Comparison of ENCODE assay signal across 8 cellular contexts in the genomic region with DNA sequence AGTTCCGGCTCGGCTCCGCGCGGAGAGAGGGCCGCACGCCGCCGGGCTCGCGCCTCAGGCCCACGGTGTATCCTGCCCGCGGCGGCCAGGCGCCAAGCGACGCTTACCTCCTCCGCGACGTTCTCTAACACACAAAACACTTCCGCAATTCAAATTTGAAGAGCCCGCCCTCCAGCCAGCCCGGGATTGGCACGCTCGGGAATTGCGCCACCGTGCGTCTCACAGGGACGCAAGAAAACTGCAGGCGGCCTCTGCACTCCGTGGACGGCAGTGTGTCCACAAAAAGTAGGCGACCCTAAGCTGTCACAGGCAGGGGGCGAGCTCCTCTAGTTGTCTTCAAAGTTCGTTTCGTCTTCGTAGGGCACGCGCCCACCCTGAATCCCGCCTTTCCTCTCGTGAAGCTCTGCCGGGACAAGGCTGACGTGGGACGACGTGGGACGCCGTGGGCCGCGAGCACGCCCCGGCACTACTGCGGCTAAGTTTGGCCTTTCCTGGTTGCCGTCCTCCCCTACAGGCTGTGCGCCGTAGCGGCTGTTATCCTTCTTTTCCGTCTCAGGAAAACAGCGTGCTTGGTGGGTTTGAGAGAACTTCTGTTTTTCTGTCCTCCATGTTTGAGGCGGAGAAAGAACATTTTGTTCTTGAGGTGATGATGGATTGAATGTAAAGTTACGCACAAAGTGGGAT. TPM values are rescaled to one million over a fixed set of nuclear protein-coding genes. Genes with fewer than 3 reads are reported as not detected.
A peak's percentile ranks its signal among the peaks of the same experiment; 100 is the strongest.
DNase-seq lines count a peak whose midpoint lies in the region; ATAC-seq, FAIRE-seq and TF ChIP-seq lines count a peak whose summit lies in the region.

TSS of gene MIS18BP1 (minus strand) at position 133 of the 684 bp plus-strand sequence. CDS start 5,916 bp downstream, outside the sequence.

- H3K27ac ChIP-seq in A549 (peak within 1 kb of the TSS; percentile 82 to 92), body of pancreas (peak within 1 kb of the TSS; percentile 84 to 97 (median 95)), sigmoid colon (peak within 1 kb of the TSS; percentile 87 to 93 (median 91))

- H3K9me3 ChIP-seq in A549 (no peaks in the 10 kb centered on the region), body of pancreas (no peaks in the 10 kb centered on the region), sigmoid colon (peaks cover 0 to 3% (median 0%) of the 10 kb centered on the region in 4 donors)

- no peak; a peak in 1 of 5 replicates for TF ChIP-seq RAD21 in A549 (conservative IDR thresholded peaks at IDR 0.05 in 1 of 2, IDR thresholded peaks at IDR 0.05 in 1 of 2)

- FAIRE-seq in A549 (lab: Jason Lieb, UNC) (no peak), TTC549 (lab: Jason Lieb, UNC) (peak; percentile 40)

- H3K4me3 ChIP-seq in A549 (peak within 1 kb of the TSS; percentile 72), body of pancreas (peak within 1 kb of the TSS; percentile 14 to 87), sigmoid colon (peak within 1 kb of the TSS; percentile 71 to 79 (median 72))

- peak; percentile 86 to 98 for DNase-seq in A549 (ENCODE audit: low read depth in 1 of 2, low spot score in 1 of 2)
- peak; percentile 96 for DNase-seq in NCI-H2107 treated with DMSO at 0.1 percent for 48 hours (lab: John Stamatoyannopoulos, UW; ENCODE audit: unreplicated experiment)
- peak; percentile 93 to 97 (median 96) for DNase-seq in body of pancreas
- DNase-seq in iPS DF 4.7 (ENCODE audit: extremely low read depth, low spot score), result peak; percentile 76
- peak; percentile 96 for DNase-seq in sigmoid colon

- peak; percentile 89 to 95 for ATAC-seq in A549
- peak; percentile 69 for ATAC-seq in HG03066 (IDR thresholded peaks at IDR 0.05; ENCODE audit: low read depth, unreplicated experiment)
- ATAC-seq in body of pancreas, result peak; percentile 94

- under 1% methylated on average over 34 of the region's 61 CpGs for WGBS in A549 (ENCODE audit: missing lambda C conversion rate)
- 1 to 2% methylated on average over 19 to 61 of the region's 61 CpGs for WGBS in body of pancreas, 2 donors
- WGBS in sigmoid colon, 2 donors, result 1% methylated on average over 61 of the region's 61 CpGs

- TF ChIP-seq POLR2A in A549 (IDR thresholded peaks at IDR 0.05; ENCODE audit: low read length) (peak; percentile 51), GM18526 (IDR thresholded peaks at IDR 0.05; ENCODE audit: extremely low read depth, insufficient read length) (peak; percentile 69), body of pancreas (IDR thresholded peaks at IDR 0.05) (peak; percentile 43 to 83 (median 82)), sigmoid colon (IDR thresholded peaks at IDR 0.05) (peak; percentile 25 to 45)

- H3K36me3 ChIP-seq in body of pancreas (replicated peaks in 1 of 2; ENCODE audit: insufficient read depth in 1 of 2, low read depth in 2 of 2) (no peaks in the 10 kb centered on the region), sigmoid colon (no peaks in the 10 kb centered on the region)

- CTCF ChIA-PET in A549 (lab: Yijun Ruan, JAX), result interaction anchor here (0.7 to 8.7 kb wide), 10 partner anchors 8 to 342 kb away, joined by 3 to 57 read pairs (median 5); partner anchors contain the start of genes KLHL28 and TOGARAM1

- POLR2A ChIA-PET in A549 (lab: Yijun Ruan, JAX), result interaction anchor here (1.0 to 2.8 kb wide), 6 partner anchors 16 to 356 kb away, joined by 3 to 11 read pairs (median 6); partner anchors contain the start of genes FKBP3, KLHL28 and TOGARAM1

- peak; percentile 66 for TF ChIP-seq CTCF in A549 (IDR thresholded peaks at IDR 0.05)
- TF ChIP-seq CTCF in body of pancreas (IDR thresholded peaks at IDR 0.05), result peak; percentile 56 to 95 (median 79)
- peak; percentile 49 to 81 (median 67) for TF ChIP-seq CTCF in sigmoid colon (IDR thresholded peaks at IDR 0.05)

- H3K4me1 ChIP-seq in A549 (peaks cover 22% of the 10 kb centered on the region; the same call in 2 of the 3 replicates), body of pancreas (peaks cover 19% of the 10 kb centered on the region), sigmoid colon (peaks cover 0 to 17% (median 11%) of the 10 kb centered on the region in 4 donors)

- H3K4me2 ChIP-seq in A549, result peak within 1 kb of the TSS; percentile 93

- H3K27me3 ChIP-seq in body of pancreas (no peaks in the 10 kb centered on the region), sigmoid colon (no peaks in the 10 kb centered on the region)

- TF ChIP-seq EP300 in A549 (IDR thresholded peaks at IDR 0.05) (0 out of 5 replicates have a peak, but pooled peaks of 1 of the 2 experiments have one; percentile 14), sigmoid colon (IDR thresholded peaks at IDR 0.05) (peak in 1 of 4 donors; percentile 62)

- intact Hi-C loops in body of pancreas (cut with DNase I) (no loop called here), sigmoid colon (cut with DNase I) (loop anchor here (5.0 kb wide), 2 partner anchors 116 to 341 kb away; partner anchors contain the start of gene FANCM)

TF ChIP-seq in A549, 52 proteins besides CTCF, POLR2A, EP300 and RAD21 (continues in another document):
- TF ChIP-seq NR3C1 (IDR thresholded peaks at IDR 0.05), result no peak
- no peak for TF ChIP-seq CBX8 (IDR thresholded peaks at IDR 0.05)
- TF ChIP-seq NPAS2 (CRISPR knock-in tag; IDR thresholded peaks at IDR 0.05; ENCODE audit: borderline replicate concordance), result no peak
- no peak; the same call in 1 of the 2 replicates for TF ChIP-seq EHF (CRISPR knock-in tag; IDR thresholded peaks at IDR 0.05)
- TF ChIP-seq BCL3 (IDR thresholded peaks at IDR 0.05), result peak; percentile 85
- TF ChIP-seq, protein P1, sequence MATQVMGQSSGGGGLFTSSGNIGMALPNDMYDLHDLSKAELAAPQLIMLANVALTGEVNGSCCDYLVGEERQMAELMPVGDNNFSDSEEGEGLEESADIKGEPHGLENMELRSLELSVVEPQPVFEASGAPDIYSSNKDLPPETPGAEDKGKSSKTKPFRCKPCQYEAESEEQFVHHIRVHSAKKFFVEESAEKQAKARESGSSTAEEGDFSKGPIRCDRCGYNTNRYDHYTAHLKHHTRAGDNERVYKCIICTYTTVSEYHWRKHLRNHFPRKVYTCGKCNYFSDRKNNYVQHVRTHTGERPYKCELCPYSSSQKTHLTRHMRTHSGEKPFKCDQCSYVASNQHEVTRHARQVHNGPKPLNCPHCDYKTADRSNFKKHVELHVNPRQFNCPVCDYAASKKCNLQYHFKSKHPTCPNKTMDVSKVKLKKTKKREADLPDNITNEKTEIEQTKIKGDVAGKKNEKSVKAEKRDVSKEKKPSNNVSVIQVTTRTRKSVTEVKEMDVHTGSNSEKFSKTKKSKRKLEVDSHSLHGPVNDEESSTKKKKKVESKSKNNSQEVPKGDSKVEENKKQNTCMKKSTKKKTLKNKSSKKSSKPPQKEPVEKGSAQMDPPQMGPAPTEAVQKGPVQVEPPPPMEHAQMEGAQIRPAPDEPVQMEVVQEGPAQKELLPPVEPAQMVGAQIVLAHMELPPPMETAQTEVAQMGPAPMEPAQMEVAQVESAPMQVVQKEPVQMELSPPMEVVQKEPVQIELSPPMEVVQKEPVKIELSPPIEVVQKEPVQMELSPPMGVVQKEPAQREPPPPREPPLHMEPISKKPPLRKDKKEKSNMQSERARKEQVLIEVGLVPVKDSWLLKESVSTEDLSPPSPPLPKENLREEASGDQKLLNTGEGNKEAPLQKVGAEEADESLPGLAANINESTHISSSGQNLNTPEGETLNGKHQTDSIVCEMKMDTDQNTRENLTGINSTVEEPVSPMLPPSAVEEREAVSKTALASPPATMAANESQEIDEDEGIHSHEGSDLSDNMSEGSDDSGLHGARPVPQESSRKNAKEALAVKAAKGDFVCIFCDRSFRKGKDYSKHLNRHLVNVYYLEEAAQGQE (IDR thresholded peaks at IDR 0.05), result no peak; the same call in 1 of the 2 replicates
- no peak for TF ChIP-seq POLR2AphosphoS2 (conservative IDR thresholded peaks at IDR 0.05; ENCODE audit: low read length)
- TF ChIP-seq PHF8 (IDR thresholded peaks at IDR 0.05; ENCODE audit: borderline replicate concordance, low read depth), result peak; percentile 75
- TF ChIP-seq NFE2L2 (conservative IDR thresholded peaks at IDR 0.05; ENCODE audit: low read length), result no peak
- TF ChIP-seq HDAC2 (IDR thresholded peaks at IDR 0.05), result no peak; the same call in 1 of the 2 replicates
- TF ChIP-seq ZNF302 (CRISPR knock-in tag; IDR thresholded peaks at IDR 0.05), result no peak
- peak; percentile 12; the same call in 1 of the 2 replicates for TF ChIP-seq TP53 (CRISPR knock-in tag; IDR thresholded peaks at IDR 0.05)
- TF ChIP-seq FOSB (CRISPR knock-in tag; IDR thresholded peaks at IDR 0.05), result no peak; the same call in 1 of the 2 replicates
- peak; percentile 84 for TF ChIP-seq MYC (IDR thresholded peaks at IDR 0.05; ENCODE audit: borderline replicate concordance, low read length)
- TF ChIP-seq, protein P2, sequence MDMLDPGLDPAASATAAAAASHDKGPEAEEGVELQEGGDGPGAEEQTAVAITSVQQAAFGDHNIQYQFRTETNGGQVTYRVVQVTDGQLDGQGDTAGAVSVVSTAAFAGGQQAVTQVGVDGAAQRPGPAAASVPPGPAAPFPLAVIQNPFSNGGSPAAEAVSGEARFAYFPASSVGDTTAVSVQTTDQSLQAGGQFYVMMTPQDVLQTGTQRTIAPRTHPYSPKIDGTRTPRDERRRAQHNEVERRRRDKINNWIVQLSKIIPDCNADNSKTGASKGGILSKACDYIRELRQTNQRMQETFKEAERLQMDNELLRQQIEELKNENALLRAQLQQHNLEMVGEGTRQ (IDR thresholded peaks at IDR 0.05), result peak; percentile 20; the same call in 1 of the 2 replicates
- TF ChIP-seq ESRRA (IDR thresholded peaks at IDR 0.05; ENCODE audit: borderline replicate concordance, low read length), result no peak

RNA-seq across cellular contexts. Expression of gene MIS18BP1, which starts in this region (rescaled TPM):
- polyA plus RNA-seq in A549 (2011; rRNA removed) (28.0 and 38.0 TPM in 2 replicates), A549 (2017; fragmentation: RNase III; extraction: RNeasy Plus Mini Kit Qiagen cat#74134 plus additional on column Dnase treatment) (24.2 to 28.5 TPM (median 26.1 TPM) in 3 replicates), sigmoid colon (10 to 100 TPM in 2 of 3 donors, 1 to 10 TPM in 1; 6.6 to 23.4 (median 13.9) TPM)
- 7.2 and 8.8 TPM in 2 replicates for polyA plus RNA-seq in A549 (2012; cell fraction: cytosol; rRNA removed)
- 6.9 and 7.6 TPM in 2 replicates for polyA plus RNA-seq in A549 (2012; cell fraction: nucleus; rRNA removed)
- polyA minus RNA-seq in A549 (2011; rRNA and poly(A)+ RNA removed), result 9.3 and 11.2 TPM in 2 replicates
- total RNA-seq in body of pancreas (10 to 100 TPM in 1 of 2 donors, 1 to 10 TPM in 1; 8.0 to 18.8 TPM), sigmoid colon (10 to 100 TPM; 15.0 to 43.8 (median 21.1) TPM)

Comparison
In these comparisons a context has a peak if more than half of its experiments do, and no peak if none do; other contexts are left out.
1. Peak in every context shown above with its lines: DNase-seq, ATAC-seq, H3K4me3 ChIP-seq and H3K27ac ChIP-seq.